13 cellular contexts compared by ENCODE assay signal in the genomic region with DNA sequence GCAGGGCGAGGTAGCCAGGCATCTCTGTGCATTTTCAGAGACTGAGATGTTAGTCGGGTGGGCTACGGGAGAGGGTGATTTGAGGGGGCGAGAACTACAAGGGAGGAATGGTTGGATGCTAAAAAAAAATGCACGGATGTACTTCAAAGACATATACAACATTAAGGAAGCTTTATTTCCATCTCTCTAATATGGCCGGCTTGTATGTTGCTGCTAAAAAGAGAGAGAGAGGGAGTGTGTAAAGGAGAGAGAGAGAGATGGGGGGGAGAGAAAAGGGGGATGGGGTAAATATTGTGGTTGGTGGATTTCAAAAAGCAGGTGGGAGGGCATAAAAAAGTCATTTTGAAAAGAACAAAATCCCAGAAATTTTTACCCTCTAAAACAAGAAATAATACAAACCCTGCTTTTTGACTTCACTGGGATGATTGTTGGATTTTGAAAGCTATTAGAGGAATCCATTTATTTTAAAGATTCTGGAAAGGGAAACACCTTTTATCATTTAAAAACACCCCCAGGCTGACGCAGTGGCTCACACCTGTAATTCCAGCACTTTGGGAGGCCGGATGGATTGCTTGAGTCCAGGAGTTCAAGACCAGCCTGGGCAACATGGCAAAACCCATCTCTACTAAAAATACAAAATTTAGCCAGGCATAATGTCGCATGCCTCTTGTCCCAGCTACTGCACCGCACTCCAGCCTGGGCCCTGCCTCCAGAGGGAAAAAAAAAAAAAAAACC. TPM values are rescaled to one million over a fixed set of nuclear protein-coding genes. Genes with fewer than 3 reads are reported as not detected.
A peak's percentile ranks its signal among the peaks of the same experiment; 100 is the strongest.
DNase-seq lines count a peak whose midpoint lies in the region; ATAC-seq and TF ChIP-seq lines count a peak whose summit lies in the region.
"Had no signal": no experiment of that assay in that cellular context is flagged by ENCODE, and none has a peak within 500 bp of the region (broad histone marks: within the 10 kb centered on the region; RNA-seq: fewer than 3 reads in every experiment).

A gene with protein sequence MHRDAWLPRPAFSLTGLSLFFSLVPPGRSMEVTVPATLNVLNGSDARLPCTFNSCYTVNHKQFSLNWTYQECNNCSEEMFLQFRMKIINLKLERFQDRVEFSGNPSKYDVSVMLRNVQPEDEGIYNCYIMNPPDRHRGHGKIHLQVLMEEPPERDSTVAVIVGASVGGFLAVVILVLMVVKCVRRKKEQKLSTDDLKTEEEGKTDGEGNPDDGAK (minus strand): TSS at position 240 of the 735 bp plus-strand sequence. CDS start 208 bp downstream, at position 32.

- H3K27me3 Mint-ChIP-seq in osteocyte (ENCODE audit: unreplicated experiment): peaks cover 45% of the 10 kb centered on the region

- peak within 1 kb of the TSS in 2 of 3 experiments; percentile 7 to 21 for H3K4me3 ChIP-seq in mammary epithelial cell (replicated peaks in 1 of 3; ENCODE audit: insufficient read depth in 1 of 3, low read depth in 2 of 3, low read length in 3 of 3)
- peak within 1 kb of the TSS; percentile 78 for H3K4me3 ChIP-seq in iPS-18a (ENCODE audit: low read length)
- peak within 1 kb of the TSS; percentile 22 for H3K4me3 ChIP-seq in retinal pigment epithelial cell (ENCODE audit: low read length)

- H2AFZ ChIP-seq in mammary epithelial cell (ENCODE audit: low read depth, low read length): peak within 1 kb of the TSS; percentile 87

- dilution Hi-C loops in mammary epithelial cell (cut with HindIII; ENCODE audit: low sequenced_read_pairs): loop anchor here (5.0 kb wide), 1 partner anchor 44 kb away; no protein-coding TSS in a partner anchor

- TF ChIP-seq CTCF in mammary epithelial cell (conservative IDR thresholded peaks at IDR 0.05 in 1 of 2, IDR thresholded peaks at IDR 0.05 in 1 of 2; ENCODE audit: extremely low read depth in 1 of 2, insufficient read depth in 1 of 2, low read depth in 1 of 2, low read length in 2 of 2) (no peak), retinal pigment epithelial cell (conservative IDR thresholded peaks at IDR 0.05; ENCODE audit: low read depth, low read length) (no peak), osteocyte (IDR thresholded peaks at IDR 0.05) (no peak)

- 73% methylated on average over 5 of the region's 10 CpGs for WGBS in mammary epithelial cell (ENCODE audit: low coverage, missing lambda C conversion rate)

- H3K79me2 ChIP-seq in mammary epithelial cell (ENCODE audit: insufficient read depth, low read length): no peaks in the 10 kb centered on the region

- CTCF ChIA-PET in HEK293T (lab: Yijun Ruan, JAX): interaction anchor here (0.7 to 0.8 kb wide), 2 partner anchors 32 to 754 kb away, joined by 3 read pairs; no protein-coding TSS in a partner anchor
- CTCF ChIA-PET in mammary epithelial cell (lab: Charles Lee; ENCODE audit: low non-redundant PET): no interaction called here

- no peaks in the 10 kb centered on the region for H3K9me3 Mint-ChIP-seq in osteocyte (ENCODE audit: unreplicated experiment)
- H3K9me3 Mint-ChIP-seq: CD8-positive, alpha-beta T cell had no signal

- H3K36me3 Mint-ChIP-seq in osteocyte (ENCODE audit: unreplicated experiment): no peaks in the 10 kb centered on the region
- H3K36me3 Mint-ChIP-seq: CD8-positive, alpha-beta T cell had no signal

- H3K4me3 Mint-ChIP-seq in osteocyte (ENCODE audit: unreplicated experiment): no peak within 1 kb of the TSS
- H3K4me3 Mint-ChIP-seq: CD8-positive, alpha-beta T cell had no signal

- H3K36me3 ChIP-seq in mammary epithelial cell (ENCODE audit: insufficient read depth, low read length) (no peaks in the 10 kb centered on the region), iPS-18a (ENCODE audit: control insufficient read depth, low read depth, low read length) (no peaks in the 10 kb centered on the region)

- in situ Hi-C loops in mammary epithelial cell (cut with MboI; ENCODE audit: low sequenced_read_pairs in 2 of 2): no loop called here

- POLR2A ChIA-PET in HEK293T (lab: Yijun Ruan, JAX): no interaction called here

- no peak within 1 kb of the TSS for H3K27ac Mint-ChIP-seq in osteocyte (ENCODE audit: unreplicated experiment)
- H3K27ac Mint-ChIP-seq: CD8-positive, alpha-beta T cell had no signal

- H3K4me1 Mint-ChIP-seq in osteocyte (ENCODE audit: unreplicated experiment): peaks cover 1% of the 10 kb centered on the region

- ATAC-seq in GM18520 (IDR thresholded peaks at IDR 0.05; ENCODE audit: unreplicated experiment) (no peak), GM18868 (IDR thresholded peaks at IDR 0.05; ENCODE audit: unreplicated experiment) (no peak)
- ATAC-seq: CD8-positive, alpha-beta T cell had no signal

- H3K27ac ChIP-seq in mammary epithelial cell (ENCODE audit: insufficient read depth, low read depth, low read length) (peak within 1 kb of the TSS; percentile 12), iPS-18a (ENCODE audit: low read length) (no peak within 1 kb of the TSS)

- no peaks in the 10 kb centered on the region for H4K20me1 ChIP-seq in mammary epithelial cell (ENCODE audit: insufficient read depth, low read length)

- H3K4me1 ChIP-seq in mammary epithelial cell (ENCODE audit: insufficient read depth, low read length) (peaks cover 29% of the 10 kb centered on the region), iPS-18a (ENCODE audit: control insufficient read depth, low read depth, low read length) (peaks cover 17% of the 10 kb centered on the region)

- BruUV-seq in mammary epithelial cell (replicated peaks; lab: Mats Ljungman, UMichigan): no TSS peak

- H3K27me3 ChIP-seq in mammary epithelial cell (ENCODE audit: insufficient read depth, low read length): no peaks in the 10 kb centered on the region
- peaks cover 46% of the 10 kb centered on the region for H3K27me3 ChIP-seq in iPS-18a (ENCODE audit: control insufficient read depth, insufficient read depth, low read length)

- intact Hi-C loops in mammary epithelial cell (cut with micrococcal nuclease): no loop called here

- H3K9me3 ChIP-seq in mammary epithelial cell (replicated peaks; ENCODE audit: insufficient read depth, low read length) (no peaks in the 10 kb centered on the region), iPS-18a (ENCODE audit: control insufficient read depth, low read depth, low read length) (no peaks in the 10 kb centered on the region)

- H3K9ac ChIP-seq in mammary epithelial cell (ENCODE audit: insufficient read depth, low read length) (no peak within 1 kb of the TSS), iPS-18a (ENCODE audit: low read length) (peak within 1 kb of the TSS; percentile 14)

- DNase-seq in HEK293T (ENCODE audit: extremely low spot score) (peak; percentile 34), mammary epithelial cell (no peak), retinal pigment epithelial cell (ENCODE audit: low read depth) (peak; percentile 5), osteocyte (ENCODE audit: extremely low spot score, unreplicated experiment) (no peak), NCI-H1105 (lab: John Stamatoyannopoulos, UW) (no peak)
- DNase-seq: CD8-positive, alpha-beta T cell; kidney; NCI-H1092; SHP77; stimulated activated CD4-positive, alpha-beta T cell treated with anti-CD3 and anti-CD28 coated beads, Interleukin-4, amount 100 ng/mL, for 1 hour had no signal

- H3K4me2 ChIP-seq in mammary epithelial cell (ENCODE audit: insufficient read depth, low read depth, low read length): peak within 1 kb of the TSS; percentile 57

TF ChIP-seq in HEK293T, 16 proteins besides CTCF, POLR2A, EP300 and RAD21:
- TF ChIP-seq CTBP1 (IDR thresholded peaks at IDR 0.05; ENCODE audit: borderline replicate concordance) (no peak), L3MBTL2 (conservative IDR thresholded peaks at IDR 0.05) (0 out of 2 replicates have a peak, but pooled peaks have one; percentile 22), ARNT (IDR thresholded peaks at IDR 0.05) (no peak)

RNA-seq across cellular contexts. Expression of the gene that starts here (rescaled TPM):
- total RNA-seq in mammary epithelial cell (1 to 10 TPM in 1 of 2 donors, under 1 TPM in 1; 0.99 to 1.8 TPM), osteocyte (not detected in 2 replicates)
- 0.43 TPM for polyA plus RNA-seq in mammary epithelial cell
- not detected for polyA minus RNA-seq in mammary epithelial cell
- total RNA-seq: CD8-positive, alpha-beta T cell had no signal

Comparison
In these comparisons a context has a peak if more than half of its experiments do, and no peak if none do; other contexts are left out.
1. DNase-seq: peak in HEK293T (single experiment) and retinal pigment epithelial cell (single experiment); none in mammary epithelial cell (single experiment), osteocyte (single experiment) and NCI-H1105 (single experiment).
2. H3K4me3 ChIP-seq: peak in every context shown above with its lines; median percentile 78 in iPS-18a; 22 in retinal pigment epithelial cell; 14 in mammary epithelial cell.